ENCODE assay signal across 7 cellular contexts in genomic region chr4:4575284-4576211, GRCh38. TPM values are rescaled to one million over a fixed set of nuclear protein-coding genes. Genes with fewer than 3 reads are reported as not detected.
DNase-seq lines count a peak whose midpoint lies in the region; ATAC-seq, FAIRE-seq and TF ChIP-seq lines count a peak whose summit lies in the region.

No MANE protein-coding gene starts in this region.

- H2AFZ ChIP-seq in OCI-LY3 (ENCODE audit: low read depth, low read length): no peak overlapping the region

- 9% methylated on average over 69 to 71 of the region's 71 CpGs for WGBS in pancreas, 2 donors
- 9 to 39% methylated on average over 15 to 69 of the region's 71 CpGs for WGBS in thyroid gland, 2 donors

- intact Hi-C loops in pancreas (cut with DNase I): no loop called here
- intact Hi-C loops in thyroid gland (cut with DNase I): no loop called here

- peak in 1 of 2 donors; percentile 34 for TF ChIP-seq POLR2A in thyroid gland (IDR thresholded peaks at IDR 0.05)

- peak overlapping the region; percentile 19; the same call in 1 of the 2 replicates for H3K9ac ChIP-seq in OCI-LY3 (ENCODE audit: low read length)

- peaks cover 3% of the 10 kb centered on the region for H3K9me3 Mint-ChIP-seq in glutamatergic neuron (ENCODE audit: unreplicated experiment)

- no peak overlapping the region for H3K27ac ChIP-seq in OCI-LY3 (ENCODE audit: low read length)
- peak overlapping the region in 3 of 4 donors; percentile 24 to 35 (median 30) for H3K27ac ChIP-seq in pancreas
- H3K27ac ChIP-seq in thyroid gland: peak overlapping the region; percentile 26 to 59 (median 41)

- H3K27ac Mint-ChIP-seq in glutamatergic neuron (ENCODE audit: unreplicated experiment): peak overlapping the region; percentile 4

- no peaks in the 10 kb centered on the region for H3K27me3 ChIP-seq in OCI-LY3 (ENCODE audit: low read depth, low read length)
- H3K27me3 ChIP-seq in pancreas: no peaks in the 10 kb centered on the region
- H3K27me3 ChIP-seq in thyroid gland: no peaks in the 10 kb centered on the region

- H3K4me3 Mint-ChIP-seq in glutamatergic neuron (ENCODE audit: unreplicated experiment): peak overlapping the region; percentile 83

- peak; percentile 72 for DNase-seq in activated naive CD4-positive, alpha-beta T cell treated with Interleukin-2 at 50 U/mL for 16 hours
- DNase-seq in glutamatergic neuron (peak; percentile 85), pancreas (peak; percentile 36 to 84 (median 56)), thyroid gland (peak; percentile 63 to 71)

- ATAC-seq in GM18520 (IDR thresholded peaks at IDR 0.05; ENCODE audit: unreplicated experiment): peak; percentile 78
- ATAC-seq in HG02885 (IDR thresholded peaks at IDR 0.05; ENCODE audit: poor library complexity, unreplicated experiment): peak; percentile 85
- ATAC-seq in pancreas: peak; percentile 90 to 96 (median 94)

- H3K9me3 ChIP-seq in OCI-LY3 (ENCODE audit: insufficient read depth, low read length) (no peaks in the 10 kb centered on the region), pancreas (no peaks in the 10 kb centered on the region), thyroid gland (no peaks in the 10 kb centered on the region)

- no peaks in the 10 kb centered on the region; the same call in 1 of the 2 replicates for H4K20me1 ChIP-seq in OCI-LY3 (ENCODE audit: insufficient read depth, low read length)

- H3K4me2 ChIP-seq in OCI-LY3 (ENCODE audit: low read length): peak overlapping the region; percentile 51

- H3K4me3 ChIP-seq in OCI-LY3 (ENCODE audit: low read length) (peak overlapping the region; percentile 67), pancreas (peak overlapping the region; percentile 33 to 65 (median 46)), thyroid gland (replicated peaks in 1 of 3) (peak overlapping the region; percentile 14 to 83 (median 44))

- no peak for TF ChIP-seq CTCF in OCI-LY3 (IDR thresholded peaks at IDR 0.05; ENCODE audit: low read depth, low read length)
- TF ChIP-seq CTCF in glutamatergic neuron (IDR thresholded peaks at IDR 0.05; ENCODE audit: partially characterized antibody, unreplicated experiment): peak; percentile 73
- TF ChIP-seq CTCF in pancreas (IDR thresholded peaks at IDR 0.05): peak; percentile 29 to 59 (median 48)
- peak in 5 of 6 experiments; percentile 11 to 67 (median 63) for TF ChIP-seq CTCF in thyroid gland (IDR thresholded peaks at IDR 0.05)

- no peaks in the 10 kb centered on the region for H3K79me2 ChIP-seq in OCI-LY3 (ENCODE audit: low read length)

- FAIRE-seq in pancreas (lab: Jason Lieb, UNC): no peak

- no peaks in the 10 kb centered on the region for H3K36me3 Mint-ChIP-seq in glutamatergic neuron (ENCODE audit: unreplicated experiment)

- H3K4me1 Mint-ChIP-seq in glutamatergic neuron (ENCODE audit: low read depth, unreplicated experiment): peaks cover 16% of the 10 kb centered on the region

- peaks cover 5% of the 10 kb centered on the region for H3K27me3 Mint-ChIP-seq in glutamatergic neuron (ENCODE audit: unreplicated experiment)

- peaks cover 3% of the 10 kb centered on the region for H3K36me3 ChIP-seq in OCI-LY3 (replicated peaks; ENCODE audit: low read depth, low read length)
- no peaks in the 10 kb centered on the region for H3K36me3 ChIP-seq in pancreas
- no peaks in the 10 kb centered on the region for H3K36me3 ChIP-seq in thyroid gland

- peaks cover 4% of the 10 kb centered on the region; the same call in 1 of the 2 replicates for H3K4me1 ChIP-seq in OCI-LY3 (ENCODE audit: low read length)
- no peaks in the 10 kb centered on the region for H3K4me1 ChIP-seq in pancreas
- no peaks in the 10 kb centered on the region for H3K4me1 ChIP-seq in thyroid gland

RNA-seq across cellular contexts. Expression of gene STX18, which starts 33.7 kb away (rescaled TPM):
- total RNA-seq in glutamatergic neuron (ENCODE audit: unreplicated experiment) (26.3 TPM), pancreas (10 to 100 TPM; 13.6 to 26.0 (median 18.1) TPM), thyroid gland (10 to 100 TPM; 23.8 to 42.1 (median 27.2) TPM)
- polyA plus RNA-seq in pancreas: 10 to 100 TPM; 30.0 to 35.9 TPM
